In genomic region chr12:49043241-49043640, GRCh38 we compare ENCODE assay signal across 1 cellular context.
TF ChIP-seq lines count a peak whose summit lies in the region.

No MANE protein-coding gene starts in this region.

TF ChIP-seq in HepG2, 621 proteins besides CTCF, POLR2A, EP300 and RAD21:
- TF ChIP-seq CAMTA2 (CRISPR knock-in tag; IDR thresholded peaks at IDR 0.05; ENCODE audit: borderline replicate concordance) (no peak), ZMYM4 (CRISPR knock-in tag; IDR thresholded peaks at IDR 0.05) (no peak), LCORL (IDR thresholded peaks at IDR 0.05) (no peak), LCORL (CRISPR knock-in tag; IDR thresholded peaks at IDR 0.05) (no peak), ZNF260 (CRISPR knock-in tag; IDR thresholded peaks at IDR 0.05; ENCODE audit: borderline replicate concordance, low read depth) (no peak), SMYD3 (CRISPR knock-in tag; IDR thresholded peaks at IDR 0.05) (no peak), NFIB (CRISPR knock-in tag; IDR thresholded peaks at IDR 0.05; ENCODE audit: borderline replicate concordance) (0 out of 2 replicates have a peak, but pooled peaks have one; percentile 5), ETV6 (CRISPR knock-in tag; conservative IDR thresholded peaks at IDR 0.05) (no peak), ZNF550 (CRISPR knock-in tag; IDR thresholded peaks at IDR 0.05; ENCODE audit: borderline replicate concordance) (no peak)
- TF ChIP-seq, protein P1, sequence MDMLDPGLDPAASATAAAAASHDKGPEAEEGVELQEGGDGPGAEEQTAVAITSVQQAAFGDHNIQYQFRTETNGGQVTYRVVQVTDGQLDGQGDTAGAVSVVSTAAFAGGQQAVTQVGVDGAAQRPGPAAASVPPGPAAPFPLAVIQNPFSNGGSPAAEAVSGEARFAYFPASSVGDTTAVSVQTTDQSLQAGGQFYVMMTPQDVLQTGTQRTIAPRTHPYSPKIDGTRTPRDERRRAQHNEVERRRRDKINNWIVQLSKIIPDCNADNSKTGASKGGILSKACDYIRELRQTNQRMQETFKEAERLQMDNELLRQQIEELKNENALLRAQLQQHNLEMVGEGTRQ (IDR thresholded peaks at IDR 0.05; ENCODE audit: low read depth, low read length) = no peak
- TF ChIP-seq, protein P1 (CRISPR knock-in tag; IDR thresholded peaks at IDR 0.05; ENCODE audit: borderline replicate concordance) = no peak
